ENCODE assay signal across 24 cellular contexts in genomic region chr1:104797982-104798381, GRCh38.
"Had no signal": no experiment of that assay in that cellular context is flagged by ENCODE, and none has a peak within 500 bp of the region (broad histone marks: within the 10 kb centered on the region; RNA-seq: fewer than 3 reads in every experiment).

No MANE protein-coding gene starts in this region.

- H3K4me1 ChIP-seq: esophagus squamous epithelium, prostate gland, stomach, thyroid gland, upper lobe of right lung had no signal

- FAIRE-seq: bronchial epithelial cell, islet of Langerhans had no signal

- DNase-seq: activated CD4-positive, alpha-beta T cell treated with anti-CD3 and anti-CD28 coated beads for 36 hours; activated CD4-positive, CD25-positive, alpha-beta regulatory T cell; activated CD8-positive, alpha-beta memory T cell treated with anti-CD3 and anti-CD28 coated beads, Interleukin-2, amount 10 ng/mL, durations not matched to agents 7 days and 5 days; activated CD8-positive, alpha-beta T cell treated with anti-CD3 and anti-CD28 coated beads, Interleukin-2, amount 10 ng/mL, durations not matched to agents 7 days and 5 days; activated T-cell treated with anti-CD3 and anti-CD28 coated beads, Interleukin-2, amount 50 U/mL, for 48 hours; anterior cingulate cortex; endodermal cell; esophagus squamous epithelium; foreskin melanocyte; left colon; mammary epithelial cell; naive B cell; nephron progenitor cell; ovary; stimulated activated CD4-positive, alpha-beta T cell treated with anti-CD3 and anti-CD28 coated beads, Interleukin-15, amount 100 ng/mL, for 24 hours; stimulated activated CD4-positive, alpha-beta T cell treated with anti-CD3 and anti-CD28 coated beads, Interleukin-2, amount 100 ng/mL, for 24 hours; stimulated activated naive B cell treated with anti-CD40 and anti-IgM and Interleukin-4, amounts not matched to agents 10 μg/mL and 1 μg/mL and 100 μg/mL, for 72 hours; stomach; thyroid gland; upper lobe of right lung had no signal

- H3K9me3 ChIP-seq: esophagus squamous epithelium, neutrophil, ovary, prostate gland, thyroid gland, upper lobe of right lung had no signal

- H3K27me3 ChIP-seq: esophagus squamous epithelium, neutrophil, ovary, stomach, thyroid gland, upper lobe of right lung had no signal

- H3K36me3 ChIP-seq: esophagus squamous epithelium, neutrophil, ovary, prostate gland, stomach, thyroid gland, upper lobe of right lung had no signal

- H3K4me3 ChIP-seq: esophagus squamous epithelium, ovary, prostate gland, stomach, thyroid gland, upper lobe of right lung had no signal

- H3K27ac ChIP-seq: esophagus squamous epithelium, neutrophil, ovary, prostate gland, stomach, thyroid gland, upper lobe of right lung had no signal
